In genomic region chr7:151832656-151833055, GRCh38 we compare ENCODE assay signal across 21 cellular contexts. TPM values are rescaled to one million over a fixed set of nuclear protein-coding genes. Genes with fewer than 3 reads are reported as not detected.
DNase-seq lines count a peak whose midpoint lies in the region; ATAC-seq, FAIRE-seq and TF ChIP-seq lines count a peak whose summit lies in the region.
"Had no signal": no experiment of that assay in that cellular context is flagged by ENCODE, and none has a peak within 500 bp of the region (broad histone marks: within the 10 kb centered on the region; RNA-seq: fewer than 3 reads in every experiment).

No MANE protein-coding gene starts in this region.

- TF ChIP-seq POLR2A in K562 (conservative IDR thresholded peaks at IDR 0.05), result no peak

- intact Hi-C loops in K562 (cut with micrococcal nuclease) (no loop called here), lower lobe of right lung (cut with DNase I) (no loop called here)

- WGBS in K562 (ENCODE audit: insufficient coverage, low coverage, missing lambda C conversion rate), result 4% methylated on average over 11 of the region's 11 CpGs

- no peak overlapping the region for H3K4me3 Mint-ChIP-seq in stimulated activated naive B cell treated with anti-CD40 and anti-IgM and Interleukin-4, amounts not matched to agents 10 μg/mL and 1 μg/mL and 100 μg/mL, for 72 hours
- H3K4me3 Mint-ChIP-seq: B cell; CD4-positive, alpha-beta T cell had no signal

- H2AFZ ChIP-seq in K562 (ENCODE audit: low read depth, low read length), result no peak overlapping the region

- H3K4me1 Mint-ChIP-seq in stimulated activated naive B cell treated with anti-CD40 and anti-IgM and Interleukin-4, amounts not matched to agents 10 μg/mL and 1 μg/mL and 100 μg/mL, for 72 hours, result peaks cover 14 to 30% of the 10 kb centered on the region in 2 donors

- no peaks in the 10 kb centered on the region for H3K4me1 ChIP-seq in RWPE2 (ENCODE audit: insufficient read depth, poor library complexity, severe bottlenecking)
- peaks cover 0 to 3% of the 10 kb centered on the region in 2 experiments; a peak in 1 of 5 replicates for H3K4me1 ChIP-seq in K562 (replicated peaks in 1 of 2; ENCODE audit: control insufficient read depth in 2 of 2, insufficient read depth in 2 of 2, low read length in 2 of 2)
- H3K4me1 ChIP-seq in lower lobe of right lung, result peaks cover 5% of the 10 kb centered on the region
- H3K4me1 ChIP-seq: HAP-1 had no signal

- no peak overlapping the region for H3K4me3 ChIP-seq in RWPE2 (ENCODE audit: severe bottlenecking)
- no peak overlapping the region for H3K4me3 ChIP-seq in K562
- H3K4me3 ChIP-seq in lower lobe of right lung, result no peak overlapping the region
- H3K4me3 ChIP-seq: HAP-1 had no signal

- no peaks in the 10 kb centered on the region for H3K9me1 ChIP-seq in K562 (ENCODE audit: control insufficient read depth, insufficient read depth, low read length)

- H3K4me2 ChIP-seq in K562 (ENCODE audit: insufficient read depth, low read length), result no peak overlapping the region

- CTCF ChIA-PET in K562 (lab: Yijun Ruan, JAX; ENCODE audit: low intra/inter-chr PET ratio), result no interaction called here

- POLR2A ChIA-PET in K562 (lab: Yijun Ruan, JAX), result interaction anchor here (0.7 kb wide), 1 partner anchor 8 kb away, joined by 3 read pairs; no protein-coding TSS in a partner anchor

- no peak for TF ChIP-seq CTCF in RWPE2 (IDR thresholded peaks at IDR 0.05; ENCODE audit: poor library complexity, severe bottlenecking)
- no peak for TF ChIP-seq CTCF in K562 (IDR thresholded peaks at IDR 0.05 in 2 of 3, conservative IDR thresholded peaks at IDR 0.05 in 1 of 3; ENCODE audit: insufficient read depth in 2 of 3, low read depth in 1 of 3, low read length in 3 of 3)
- no peak for TF ChIP-seq CTCF in lower lobe of right lung (IDR thresholded peaks at IDR 0.05)

- no peak for TF ChIP-seq RAD21 in K562 (CRISPR knock-in tag; conservative IDR thresholded peaks at IDR 0.05 in 1 of 2, IDR thresholded peaks at IDR 0.05 in 1 of 2)

- no peaks in the 10 kb centered on the region for H3K27me3 Mint-ChIP-seq in stimulated activated naive B cell treated with anti-CD40 and anti-IgM and Interleukin-4, amounts not matched to agents 10 μg/mL and 1 μg/mL and 100 μg/mL, for 72 hours
- H3K27me3 Mint-ChIP-seq: B cell; CD4-positive, alpha-beta T cell had no signal

- H3K36me3 ChIP-seq in RWPE2 (ENCODE audit: low read depth), result no peaks in the 10 kb centered on the region
- H3K36me3 ChIP-seq in K562 (ENCODE audit: control insufficient read depth, insufficient read depth, low read length), result no peaks in the 10 kb centered on the region
- H3K36me3 ChIP-seq in lower lobe of right lung, result peaks cover 5% of the 10 kb centered on the region
- H3K36me3 ChIP-seq: HAP-1 had no signal

- no peak for ATAC-seq in RWPE2 (ENCODE audit: low read depth)
- no peak for ATAC-seq in K562
- ATAC-seq in lower lobe of right lung, result peak in 1 of 2 donors; percentile 6
- ATAC-seq in stimulated activated naive B cell treated with anti-CD40 and anti-IgM and Interleukin-4, amounts not matched to agents 10 μg/mL and 1 μg/mL and 100 μg/mL, for 72 hours (replicated peaks), result no peak

- no peak overlapping the region for H3K27ac ChIP-seq in RWPE2 (ENCODE audit: poor library complexity, severe bottlenecking)
- no peak overlapping the region for H3K27ac ChIP-seq in K562 (ENCODE audit: extremely low read depth, low read depth, low read length)
- H3K27ac ChIP-seq in lower lobe of right lung, result no peak overlapping the region

- DNase-seq in RWPE2 (ENCODE audit: low spot score), result peak; percentile 50
- no peak for DNase-seq in K562 (ENCODE audit: extremely low read depth in 1 of 4, low spot score in 3 of 4)
- DNase-seq in lower lobe of right lung, result peak; percentile 40
- DNase-seq in stimulated activated naive B cell treated with anti-CD40 and anti-IgM and Interleukin-4, amounts not matched to agents 10 μg/mL and 1 μg/mL and 100 μg/mL, for 72 hours, result no peak
- DNase-seq in anterior cingulate cortex (lab: John Stamatoyannopoulos, UW), result no peak
- DNase-seq in GF-D8 (lab: John Stamatoyannopoulos, UW), result no peak
- DNase-seq in SK-N-DZ (ENCODE audit: low spot score), result no peak
- DNase-seq: C1 segment of cervical spinal cord; CD4-positive, alpha-beta T cell; COR-L47; DMS153; DMS79 treated with DMSO at 0.1 percent for 48 hours; EL had no signal

- no peak for TF ChIP-seq EP300 in K562 (IDR thresholded peaks at IDR 0.05; ENCODE audit: low read length)

- no peaks in the 10 kb centered on the region for H3K9me3 ChIP-seq in RWPE2 (ENCODE audit: severe bottlenecking)
- no peaks in the 10 kb centered on the region for H3K9me3 ChIP-seq in K562 (replicated peaks; ENCODE audit: control insufficient read depth, insufficient read depth, low read depth, low read length)
- no peaks in the 10 kb centered on the region for H3K9me3 ChIP-seq in lower lobe of right lung
- H3K9me3 ChIP-seq: HAP-1 had no signal

- BruUV-seq in K562 (replicated peaks; lab: Mats Ljungman, UMichigan), result no TSS peak

- H3K9me3 Mint-ChIP-seq in stimulated activated naive B cell treated with anti-CD40 and anti-IgM and Interleukin-4, amounts not matched to agents 10 μg/mL and 1 μg/mL and 100 μg/mL, for 72 hours, result no peaks in the 10 kb centered on the region
- H3K9me3 Mint-ChIP-seq: CD4-positive, alpha-beta T cell had no signal

- H3K9ac ChIP-seq in K562 (ENCODE audit: insufficient read depth in 1 of 2, low read depth in 2 of 2, low read length in 2 of 2), result no peak overlapping the region

- in situ Hi-C loops in K562 (cut with MboI), result no loop called here

- no peaks in the 10 kb centered on the region for H3K79me2 ChIP-seq in K562 (ENCODE audit: control insufficient read depth, insufficient read depth, low read length)

- peaks cover 14% of the 10 kb centered on the region for H4K20me1 ChIP-seq in K562 (replicated peaks; ENCODE audit: control insufficient read depth, insufficient read depth, low read length)

- H3K36me3 Mint-ChIP-seq in stimulated activated naive B cell treated with anti-CD40 and anti-IgM and Interleukin-4, amounts not matched to agents 10 μg/mL and 1 μg/mL and 100 μg/mL, for 72 hours, result peaks cover 5 to 6% of the 10 kb centered on the region in 2 donors

- FAIRE-seq in K562 (lab: Jason Lieb, UNC), result no peak
- FAIRE-seq: A204.1, D721Med, G401.6, GM12892, GM19239, H1 had no signal

- H3K27me3 ChIP-seq in RWPE2 (ENCODE audit: insufficient read depth, poor library complexity, severe bottlenecking) (no peaks in the 10 kb centered on the region), K562 (ENCODE audit: control insufficient read depth in 2 of 2, insufficient read depth in 2 of 2, low read length in 2 of 2) (peaks cover 66 to 77% of the 10 kb centered on the region in 2 experiments), lower lobe of right lung (ENCODE audit: low read depth) (no peaks in the 10 kb centered on the region)

- H3K27ac Mint-ChIP-seq in stimulated activated naive B cell treated with anti-CD40 and anti-IgM and Interleukin-4, amounts not matched to agents 10 μg/mL and 1 μg/mL and 100 μg/mL, for 72 hours, result peak overlapping the region; percentile 31
- H3K27ac Mint-ChIP-seq: B cell; CD4-positive, alpha-beta T cell had no signal

TF ChIP-seq in K562, 482 proteins besides CTCF, POLR2A, EP300 and RAD21:
- TF ChIP-seq CBX1 (IDR thresholded peaks at IDR 0.05; ENCODE audit: low read depth) (no peak), ZBTB7A (IDR thresholded peaks at IDR 0.05; ENCODE audit: borderline replicate concordance, control insufficient read depth, low read depth, low read length) (0 out of 2 replicates have a peak, but pooled peaks have one; percentile 15)

RNA-seq across cellular contexts. Expression of gene PRKAG2, which starts 44.3 kb away (rescaled TPM):
- 7.2 and 11.4 TPM in 2 replicates for total RNA-seq in K562 (2011; cell fraction: chromatin; rRNA removed; ENCODE audit: low replicate concordance)
- 2.8 and 4.7 TPM in 2 replicates for total RNA-seq in K562 (2011; cell fraction: nucleolus; rRNA removed)
- total RNA-seq in K562 (2011; cell fraction: nucleoplasm; rRNA removed), result 4.8 and 6.9 TPM in 2 replicates
- total RNA-seq in K562 (2014; rRNA removed), result 3.1 TPM in 2 replicates
- total RNA-seq in K562 (2014; rRNA removed; fragmentation: Illumina TruSeq; extraction: Trizol), result 3.3 and 3.9 TPM in 2 replicates
- total RNA-seq in K562 (2015; rRNA removed; fragmentation: Illumina TruSeq; extraction: Trizol), result 1.8 and 2.8 TPM in 2 replicates
- total RNA-seq in K562 (2021), result 3.6 and 5.0 TPM in 2 replicates
- polyA plus RNA-seq in K562 (2011; rRNA removed), result 3.8 and 5.6 TPM in 2 replicates
- polyA plus RNA-seq in K562 (2011; cell fraction: cytosol; rRNA removed), result 1.3 and 1.8 TPM in 2 replicates
- 3.0 and 4.6 TPM in 2 replicates for polyA plus RNA-seq in K562 (2011; cell fraction: nucleus; rRNA removed)
- 2.3 and 2.7 TPM in 2 replicates for polyA plus RNA-seq in K562 (2012)
- 3.2 and 4.0 TPM in 2 replicates for polyA plus RNA-seq in K562 (2014; fragmentation: Illumina TruSeq; extraction: Trizol)
- polyA plus RNA-seq in K562 (2014; fragmentation: Nextera tagmentation; extraction: Ambion mirVana), result 1 to 10 TPM in 1 of 2 experiments, under 1 TPM in 1; 0.99 to 1.1 TPM
- polyA plus RNA-seq in K562 (2014; rRNA removed), result 3.5 and 3.6 TPM in 2 replicates
- 4.2 and 6.0 TPM in 2 replicates for polyA minus RNA-seq in K562 (2011; rRNA and poly(A)+ RNA removed)
- 2.1 TPM in 1 of 2 replicates, not detected in the other for polyA minus RNA-seq in K562 (2011; cell fraction: cytosol; rRNA and poly(A)+ RNA removed)
- 2.4 and 2.7 TPM in 2 replicates for polyA minus RNA-seq in K562 (2011; cell fraction: nucleus; rRNA and poly(A)+ RNA removed)
- 35.4 TPM for total RNA-seq in lower lobe of right lung
- 1.8 and 2.2 TPM in 2 replicates for polyA plus RNA-seq in SK-N-DZ (2014; cell fraction: cytosol; rRNA removed)
- polyA plus RNA-seq in SK-N-DZ (2014; cell fraction: nucleus; rRNA removed), result 7.7 and 9.3 TPM in 2 replicates

Comparison
In these comparisons a context has a peak if more than half of its experiments do, and no peak if none do; other contexts are left out.
1. DNase-seq: peak in RWPE2 (single experiment) and lower lobe of right lung (single experiment); none in K562 (0 of 4), stimulated activated naive B cell treated with anti-CD40 and anti-IgM and Interleukin-4, amounts not matched to agents 10 μg/mL and 1 μg/mL and 100 μg/mL, for 72 hours (single experiment), anterior cingulate cortex (0 of 58), GF-D8 (single experiment) and SK-N-DZ (single experiment).